Comparison of ENCODE assay signal across 1 cellular context in genomic region chr6:593139-593906, GRCh38.
TF ChIP-seq lines count a peak whose summit lies in the region.

No MANE protein-coding gene starts in this region.

TF ChIP-seq in GM12878, 131 proteins besides CTCF, POLR2A, EP300 and RAD21 (continued from another document):
- no peak for TF ChIP-seq BCLAF1 (IDR thresholded peaks at IDR 0.05)
- TF ChIP-seq SIX5 (IDR thresholded peaks at IDR 0.05; ENCODE audit: low read depth, low read length, severe bottlenecking): no peak
- no peak for TF ChIP-seq E2F4 (IDR thresholded peaks at IDR 0.05; ENCODE audit: low read depth, low read length)
